In genomic region chr7:150430465-150431085, GRCh38 we compare ENCODE assay signal across 27 cellular contexts. TPM values are rescaled to one million over a fixed set of nuclear protein-coding genes. Genes with fewer than 3 reads are reported as not detected.
DNase-seq lines count a peak whose midpoint lies in the region; ATAC-seq and TF ChIP-seq lines count a peak whose summit lies in the region.
"Had no signal": no experiment of that assay in that cellular context is flagged by ENCODE, and none has a peak within 500 bp of the region (broad histone marks: within the 10 kb centered on the region; RNA-seq: fewer than 3 reads in every experiment).

No MANE protein-coding gene starts in this region.

- H3K27me3 ChIP-seq in right atrium auricular region = no peaks in the 10 kb centered on the region
- no peaks in the 10 kb centered on the region for H3K27me3 ChIP-seq in upper lobe of right lung
- no peaks in the 10 kb centered on the region for H3K27me3 ChIP-seq in A673 (replicated peaks; ENCODE audit: insufficient read depth, low read depth, low read length, poor library complexity)
- H3K27me3 ChIP-seq: pancreas, spleen had no signal

- CTCF ChIA-PET in A673 (lab: Charles Lee) = no interaction called here

- peaks cover 0 to 6% of the 10 kb centered on the region in 2 donors for H3K4me1 ChIP-seq in right atrium auricular region
- peaks cover 11% of the 10 kb centered on the region for H3K4me1 ChIP-seq in upper lobe of right lung
- peaks cover 25% of the 10 kb centered on the region for H3K4me1 ChIP-seq in A673 (ENCODE audit: insufficient read depth, low read length, poor library complexity, severe bottlenecking)
- H3K4me1 ChIP-seq: pancreas had no signal

- no peak for TF ChIP-seq CTCF in right atrium auricular region (IDR thresholded peaks at IDR 0.05)
- no peak for TF ChIP-seq CTCF in NB4 (IDR thresholded peaks at IDR 0.05; ENCODE audit: low read depth, low read length)
- no peak for TF ChIP-seq CTCF in fibroblast of mammary gland (conservative IDR thresholded peaks at IDR 0.05; ENCODE audit: control insufficient read depth, insufficient read depth, low read depth, low read length)
- no peak for TF ChIP-seq CTCF in upper lobe of right lung (IDR thresholded peaks at IDR 0.05)
- TF ChIP-seq CTCF in A673 (conservative IDR thresholded peaks at IDR 0.05; ENCODE audit: low read depth, low read length) = no peak

- DNase-seq in right atrium auricular region (ENCODE audit: low spot score) (peak; percentile 36), Right ventricle myocardium superior (no peak), NB4 (ENCODE audit: low read depth) (peak; percentile 36), fibroblast of mammary gland (ENCODE audit: low read depth) (peak; percentile 22), upper lobe of right lung (peak; percentile 38), A673 (ENCODE audit: low spot score) (no peak), NCI-H2107 treated with DMSO at 0.1 percent for 48 hours (lab: John Stamatoyannopoulos, UW; ENCODE audit: unreplicated experiment) (no peak), hepatic stellate cell (ENCODE audit: low spot score) (no peak)
- DNase-seq: ACHN; activated CD4-positive, alpha-beta T cell treated with anti-CD3 and anti-CD28 coated beads, Interleukin-2, amount 50 U/mL, for 1 hour; activated CD4-positive, CD25-positive, alpha-beta regulatory T cell; activated naive CD4-positive, alpha-beta T cell; activated T-cell treated with anti-CD3 and anti-CD28 coated beads, Interleukin-2, amount 50 U/mL, for 72 hours; amniotic stem cell; cerebellar nuclear complex; HCEC 1CT; Karpas-422; mammary epithelial cell; NCI-H1436; pancreas; RPMI8226; spleen had no signal

- POLR2A ChIA-PET in A673 (lab: Charles Lee; ENCODE audit: low non-redundant PET) = no interaction called here

- no peak overlapping the region for H3K27ac ChIP-seq in right atrium auricular region
- H3K27ac ChIP-seq in upper lobe of right lung = no peak overlapping the region
- no peak overlapping the region for H3K27ac ChIP-seq in A673 (ENCODE audit: low read depth, low read length, poor library complexity, severe bottlenecking)
- H3K27ac ChIP-seq: dorsolateral prefrontal cortex, pancreas, tibial artery had no signal

- H3K4me3 ChIP-seq in right atrium auricular region (no peak overlapping the region), NB4 (ENCODE audit: low read depth, low read length) (no peak overlapping the region), fibroblast of mammary gland (ENCODE audit: control insufficient read depth, low read depth, low read length) (no peak overlapping the region), upper lobe of right lung (no peak overlapping the region), A673 (ENCODE audit: low read depth, low read length, poor library complexity, severe bottlenecking) (no peak overlapping the region)
- H3K4me3 ChIP-seq: dorsolateral prefrontal cortex, pancreas, spleen, tibial artery had no signal

- intact Hi-C loops in Right ventricle myocardium superior (cut with DNase I) = no loop called here
- intact Hi-C loops in upper lobe of right lung (cut with DNase I) = no loop called here
- intact Hi-C loops in A673 (cut with micrococcal nuclease; ENCODE audit: unreplicated experiment) = no loop called here

- no peak for TF ChIP-seq POLR2A in NB4 (IDR thresholded peaks at IDR 0.05; ENCODE audit: extremely low read depth, insufficient read length)

- no peaks in the 10 kb centered on the region for H3K36me3 ChIP-seq in right atrium auricular region
- no peaks in the 10 kb centered on the region for H3K36me3 ChIP-seq in upper lobe of right lung
- H3K36me3 ChIP-seq in A673 (ENCODE audit: insufficient read depth, low read length, poor library complexity, severe bottlenecking) = no peaks in the 10 kb centered on the region
- H3K36me3 ChIP-seq: pancreas, spleen, tibial artery had no signal

- H3K9me3 ChIP-seq in right atrium auricular region (no peaks in the 10 kb centered on the region), upper lobe of right lung (no peaks in the 10 kb centered on the region), A673 (ENCODE audit: low read depth, low read length, poor library complexity, severe bottlenecking) (no peaks in the 10 kb centered on the region)
- H3K9me3 ChIP-seq: pancreas, spleen, tibial artery had no signal

- no TSS peak for BruUV-seq in A673 (replicated peaks; lab: Mats Ljungman, UMichigan)

- no peak for ATAC-seq in Right ventricle myocardium superior (ENCODE audit: poor library complexity)
- ATAC-seq in upper lobe of right lung = no peak
- ATAC-seq: activated T-cell treated with anti-CD3 and anti-CD28 coated beads, Interleukin-2, amount 50 U/mL, for 72 hours; pancreas had no signal

RNA-seq across cellular contexts. Expression of gene GIMAP8, which starts 19.9 kb away (rescaled TPM):
- total RNA-seq in right atrium auricular region (1 to 10 TPM; 6.6 to 9.6 TPM), Right ventricle myocardium superior (14.4 TPM), upper lobe of right lung (42.3 TPM), A673 (2021) (0.07 TPM in 1 of 2 replicates, not detected in the other)
- total RNA-seq: G401, NCI-H460, OCI-LY7 had no signal

RNA-seq across cellular contexts. Expression of gene ZNF775, which starts 51.4 kb away (rescaled TPM):
- total RNA-seq in right atrium auricular region = 1 to 10 TPM; 4.1 to 6.2 TPM
- total RNA-seq in Right ventricle myocardium superior = 3.6 TPM
- 4.4 TPM for total RNA-seq in upper lobe of right lung
- total RNA-seq in A673 (2021) = 12.1 and 14.3 TPM in 2 replicates

Comparison
In these comparisons a context has a peak if more than half of its experiments do, and no peak if none do; other contexts are left out.
1. DNase-seq: peak in right atrium auricular region (single experiment), NB4 (single experiment), fibroblast of mammary gland (single experiment) and upper lobe of right lung (single experiment); none in Right ventricle myocardium superior (single experiment), A673 (single experiment), NCI-H2107 treated with DMSO at 0.1 percent for 48 hours (single experiment) and hepatic stellate cell (single experiment).